Comparison of ENCODE assay signal across 1 cellular context in the genomic region with DNA sequence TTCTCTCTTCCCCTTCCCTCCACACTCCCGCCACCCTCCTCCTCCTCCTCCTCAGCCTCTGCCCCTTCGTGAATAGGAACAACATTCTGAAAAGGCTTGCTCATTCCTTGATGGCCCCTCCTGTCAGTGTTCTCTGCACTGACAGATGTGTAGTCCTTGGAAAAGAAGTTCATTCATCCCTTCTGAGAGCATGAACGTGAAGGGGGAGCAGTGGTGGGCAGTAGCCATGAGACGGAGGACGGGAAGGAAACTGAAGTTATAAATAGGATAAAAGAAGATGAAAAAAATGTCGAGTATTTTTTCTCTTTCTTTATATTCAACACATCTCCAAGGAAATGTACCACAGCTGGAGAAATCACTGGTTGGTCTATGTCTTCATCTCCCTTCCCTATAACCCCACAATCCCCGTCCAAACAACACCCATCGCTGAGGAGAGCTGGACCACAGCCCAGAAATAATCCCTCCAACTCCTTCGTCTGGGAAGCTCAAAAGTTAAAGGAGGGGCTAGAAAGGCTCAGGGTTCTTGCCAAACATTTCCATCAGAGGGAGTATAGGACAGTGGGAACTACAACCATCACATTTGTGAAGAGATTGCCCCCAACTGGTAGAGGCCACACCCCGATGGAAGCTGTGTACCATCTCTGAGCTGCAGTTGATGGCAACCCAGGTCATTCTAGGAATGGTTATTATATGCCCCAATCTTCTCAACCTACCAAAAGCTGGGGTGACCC.
TF ChIP-seq lines count a peak whose summit lies in the region.

No MANE protein-coding gene starts in this region.

TF ChIP-seq in IMR-90, 13 proteins besides CTCF, POLR2A, EP300 and RAD21:
- TF ChIP-seq, protein P1, sequence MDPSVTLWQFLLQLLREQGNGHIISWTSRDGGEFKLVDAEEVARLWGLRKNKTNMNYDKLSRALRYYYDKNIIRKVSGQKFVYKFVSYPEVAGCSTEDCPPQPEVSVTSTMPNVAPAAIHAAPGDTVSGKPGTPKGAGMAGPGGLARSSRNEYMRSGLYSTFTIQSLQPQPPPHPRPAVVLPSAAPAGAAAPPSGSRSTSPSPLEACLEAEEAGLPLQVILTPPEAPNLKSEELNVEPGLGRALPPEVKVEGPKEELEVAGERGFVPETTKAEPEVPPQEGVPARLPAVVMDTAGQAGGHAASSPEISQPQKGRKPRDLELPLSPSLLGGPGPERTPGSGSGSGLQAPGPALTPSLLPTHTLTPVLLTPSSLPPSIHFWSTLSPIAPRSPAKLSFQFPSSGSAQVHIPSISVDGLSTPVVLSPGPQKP (IDR thresholded peaks at IDR 0.05; ENCODE audit: borderline replicate concordance, low read depth, low read length) = no peak
- TF ChIP-seq MAZ (IDR thresholded peaks at IDR 0.05; ENCODE audit: borderline replicate concordance, low read depth, low read length) (no peak), RCOR1 (IDR thresholded peaks at IDR 0.05; ENCODE audit: insufficient replicate concordance, low read length) (no peak), RFX5 (IDR thresholded peaks at IDR 0.05; ENCODE audit: low read depth, low read length) (no peak), FOS (IDR thresholded peaks at IDR 0.05; ENCODE audit: low read depth, low read length) (no peak), NFE2L2 (IDR thresholded peaks at IDR 0.05; ENCODE audit: low read depth, low read length) (no peak), BHLHE40 (IDR thresholded peaks at IDR 0.05; ENCODE audit: low read depth, low read length) (no peak), MAFK (IDR thresholded peaks at IDR 0.05; ENCODE audit: low read depth, low read length) (no peak)
